Comparison of ENCODE assay signal across 24 cellular contexts in the genomic region with DNA sequence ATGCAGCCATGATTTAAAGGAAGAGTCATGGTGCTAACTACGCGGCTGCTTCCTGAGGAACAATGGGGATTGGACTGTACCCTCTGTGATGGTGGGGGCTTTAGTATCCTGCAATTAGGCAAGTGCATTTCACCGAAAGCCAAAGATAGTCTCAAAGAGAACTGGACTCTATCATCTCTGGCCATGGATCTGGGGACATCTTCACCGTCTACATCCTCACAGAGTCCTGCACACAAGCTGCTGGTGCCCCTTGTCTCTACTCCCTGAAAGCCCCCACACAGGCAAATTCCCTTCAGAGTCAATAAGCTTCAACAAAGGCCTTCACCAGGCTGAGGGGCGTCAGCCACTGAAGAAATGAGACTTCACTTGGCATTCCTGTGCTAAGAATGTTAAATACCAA.
DNase-seq lines count a peak whose midpoint lies in the region; FAIRE-seq and TF ChIP-seq lines count a peak whose summit lies in the region.
"Had no signal": no experiment of that assay in that cellular context is flagged by ENCODE, and none has a peak within 500 bp of the region (broad histone marks: within the 10 kb centered on the region; RNA-seq: fewer than 3 reads in every experiment).

No MANE protein-coding gene starts in this region.

- H3K4me2 ChIP-seq in H1 (ENCODE audit: insufficient read depth in 1 of 2, low read depth in 2 of 2, low read length in 2 of 2) (no peak overlapping the region), mesenchymal stem cell (ENCODE audit: low read length, poor library complexity, severe bottlenecking) (no peak overlapping the region), neuronal stem cell (ENCODE audit: insufficient read depth, low read length, poor library complexity, severe bottlenecking) (no peak overlapping the region)
- H3K4me2 ChIP-seq: A549; BLaER1 treated with 17β-estradiol and CSF1 and Interleukin-3, amounts not matched to agents 10 nM and 100 nM had no signal

- TF ChIP-seq EP300 in H1 (IDR thresholded peaks at IDR 0.05; ENCODE audit: borderline replicate concordance in 1 of 2, low read depth in 2 of 2, low read length in 2 of 2) = no peak

- H3K4me3 ChIP-seq in H1 (ENCODE audit: extremely low read depth in 1 of 4, insufficient read depth in 2 of 4, low read depth in 3 of 4, low read length in 4 of 4) (no peak overlapping the region), mesenchymal stem cell (ENCODE audit: insufficient read depth in 1 of 2, low read depth in 1 of 2, low read length in 2 of 2) (no peak overlapping the region), neuronal stem cell (ENCODE audit: low read length in 2 of 2) (no peak overlapping the region)
- H3K4me3 ChIP-seq: A549; BLaER1 treated with 17β-estradiol and CSF1 and Interleukin-3, amounts not matched to agents 10 nM and 100 nM; GM23248 had no signal

- H4K8ac ChIP-seq in H1 (ENCODE audit: extremely low read depth, insufficient read depth, low read length) (no peak overlapping the region), mesenchymal stem cell (ENCODE audit: low read length) (peak overlapping the region; percentile 36), neuronal stem cell (ENCODE audit: low read depth, low read length) (no peak overlapping the region)

- H3K56ac ChIP-seq in H1 (replicated peaks; ENCODE audit: insufficient read length, low read depth, low read length) = no peak overlapping the region

- TF ChIP-seq CTCF in H1 (IDR thresholded peaks at IDR 0.05; ENCODE audit: control extremely low read depth in 1 of 3, insufficient read depth in 1 of 3, low read depth in 1 of 3, low read length in 3 of 3) = no peak

- H3K27ac ChIP-seq in H1 (ENCODE audit: low read depth, low read length) = no peak overlapping the region
- no peak overlapping the region for H3K27ac ChIP-seq in mesenchymal stem cell (ENCODE audit: low read length, poor library complexity, severe bottlenecking)
- no peak overlapping the region for H3K27ac ChIP-seq in neuronal stem cell (replicated peaks; ENCODE audit: low read length)
- H3K27ac ChIP-seq: A549; BLaER1 treated with 17β-estradiol and CSF1 and Interleukin-3, amounts not matched to agents 10 nM and 100 nM; GM23248 had no signal

- H3K23me2 ChIP-seq in H1 (ENCODE audit: low read depth, low read length) = no peaks in the 10 kb centered on the region

- H3K14ac ChIP-seq in H1 (ENCODE audit: insufficient read length) = no peak overlapping the region
- H3K14ac ChIP-seq in mesenchymal stem cell (ENCODE audit: low read length in 2 of 2) = no peak overlapping the region
- no peak overlapping the region for H3K14ac ChIP-seq in neuronal stem cell (ENCODE audit: low read length)

- no peak overlapping the region for H2BK12ac ChIP-seq in H1 (ENCODE audit: low read depth, low read length)
- peak overlapping the region in 1 of 2 experiments; percentile 12 for H2BK12ac ChIP-seq in mesenchymal stem cell (ENCODE audit: low read length in 2 of 2)
- no peak overlapping the region for H2BK12ac ChIP-seq in neuronal stem cell (ENCODE audit: low read length)

- no peaks in the 10 kb centered on the region for H4K20me1 ChIP-seq in H1 (replicated peaks in 1 of 2; ENCODE audit: control insufficient read depth in 1 of 2, insufficient read depth in 2 of 2, low read length in 2 of 2)
- H4K20me1 ChIP-seq: BLaER1 treated with 17β-estradiol and CSF1 and Interleukin-3, amounts not matched to agents 10 nM and 100 nM had no signal

- no peak overlapping the region for H2AK5ac ChIP-seq in H1 (ENCODE audit: low read depth, low read length)
- no peak overlapping the region for H2AK5ac ChIP-seq in mesenchymal stem cell (ENCODE audit: low read length, severe bottlenecking)
- no peak overlapping the region for H2AK5ac ChIP-seq in neuronal stem cell (ENCODE audit: low read depth, low read length)

- H3K23ac ChIP-seq in H1 (ENCODE audit: insufficient read length) = no peak overlapping the region
- H3K23ac ChIP-seq in mesenchymal stem cell (ENCODE audit: low read length in 2 of 2) = no peak overlapping the region
- no peak overlapping the region for H3K23ac ChIP-seq in neuronal stem cell (ENCODE audit: low read depth, low read length, poor library complexity)

- H2AFZ ChIP-seq in H1 (ENCODE audit: low read length) (no peak overlapping the region), mesenchymal stem cell (ENCODE audit: low read depth, low read length) (no peak overlapping the region), neuronal stem cell (ENCODE audit: low read length) (peak overlapping the region; percentile 76)
- H2AFZ ChIP-seq: GM23248 had no signal

- no peak overlapping the region for H4K5ac ChIP-seq in H1 (ENCODE audit: insufficient read length, low read depth, low read length)

- H3K4ac ChIP-seq in H1 (replicated peaks; ENCODE audit: insufficient read length, low read depth, low read length) (no peak overlapping the region), mesenchymal stem cell (ENCODE audit: low read depth in 1 of 2, low read length in 2 of 2) (no peak overlapping the region), neuronal stem cell (ENCODE audit: low read length) (no peak overlapping the region)

- H2BK15ac ChIP-seq in H1 (ENCODE audit: low read length) (no peak overlapping the region), mesenchymal stem cell (ENCODE audit: low read depth, poor library complexity, severe bottlenecking) (no peak overlapping the region), neuronal stem cell (ENCODE audit: low read length) (no peak overlapping the region)

- H2BK120ac ChIP-seq in H1 (replicated peaks; ENCODE audit: low read depth, low read length) (no peak overlapping the region), mesenchymal stem cell (ENCODE audit: low read depth, low read length) (no peak overlapping the region), neuronal stem cell (ENCODE audit: low read depth, low read length) (no peak overlapping the region)

- H3K4me1 ChIP-seq in H1 (replicated peaks in 1 of 4; ENCODE audit: control insufficient read depth in 3 of 4, insufficient read depth in 4 of 4, low read length in 3 of 4) (peaks cover 0 to 10% (median 4%) of the 10 kb centered on the region in 4 experiments; a peak in 5 of 7 replicates), mesenchymal stem cell (ENCODE audit: control insufficient read depth, insufficient read depth, low read depth, low read length) (peaks cover 4% of the 10 kb centered on the region), neuronal stem cell (ENCODE audit: control insufficient read depth in 2 of 2, insufficient read depth in 1 of 2, low read depth in 1 of 2, low read length in 2 of 2) (peaks cover 19 to 22% of the 10 kb centered on the region in 2 donors)
- H3K4me1 ChIP-seq: A549, BE2C had no signal

- H3K9me3 ChIP-seq in H1 (ENCODE audit: insufficient read depth in 2 of 2, low read depth in 1 of 2, low read length in 1 of 2) (no peaks in the 10 kb centered on the region), mesenchymal stem cell (ENCODE audit: control insufficient read depth, low read length) (no peaks in the 10 kb centered on the region), neuronal stem cell (replicated peaks in 1 of 2; ENCODE audit: control insufficient read depth in 2 of 2, insufficient read depth in 1 of 2, low read depth in 1 of 2, low read length in 2 of 2) (no peaks in the 10 kb centered on the region)
- H3K9me3 ChIP-seq: A549; BE2C; BLaER1 treated with 17β-estradiol and CSF1 and Interleukin-3, amounts not matched to agents 10 nM and 100 nM had no signal

- H3K9ac ChIP-seq in H1 (replicated peaks in 1 of 4; ENCODE audit: extremely low read depth in 1 of 4, low read depth in 3 of 4, low read length in 3 of 4) = no peak overlapping the region
- no peak overlapping the region for H3K9ac ChIP-seq in mesenchymal stem cell (ENCODE audit: low read length)
- H3K9ac ChIP-seq in neuronal stem cell (ENCODE audit: low read depth, low read length, poor library complexity) = no peak overlapping the region
- H3K9ac ChIP-seq: BLaER1 treated with 17β-estradiol and CSF1 and Interleukin-3, amounts not matched to agents 10 nM and 100 nM; GM23248 had no signal

- H3K27me3 ChIP-seq in H1 (replicated peaks in 1 of 4; ENCODE audit: control insufficient read depth in 3 of 4, extremely low read depth in 1 of 4, insufficient read depth in 3 of 4, low read length in 3 of 4) (no peaks in the 10 kb centered on the region), mesenchymal stem cell (ENCODE audit: control insufficient read depth in 1 of 2, insufficient read depth in 1 of 2, low read length in 2 of 2) (peaks cover 0 to 4% of the 10 kb centered on the region in 2 experiments), neuronal stem cell (ENCODE audit: control insufficient read depth in 3 of 3, insufficient read depth in 3 of 3, low read depth in 1 of 3, low read length in 3 of 3) (no peaks in the 10 kb centered on the region)
- H3K27me3 ChIP-seq: BE2C; BLaER1 treated with 17β-estradiol and CSF1 and Interleukin-3, amounts not matched to agents 10 nM and 100 nM had no signal

- TF ChIP-seq POLR2A in H1 (IDR thresholded peaks at IDR 0.05; ENCODE audit: control extremely low read depth in 1 of 2, low read depth in 2 of 2, low read length in 2 of 2) = no peak

- no peak for FAIRE-seq in H1 (lab: Jason Lieb, UNC)
- FAIRE-seq: A549, D721Med, GM12891, GM19239 had no signal

- no peak overlapping the region for H2BK20ac ChIP-seq in H1 (ENCODE audit: low read length)

- no peaks in the 10 kb centered on the region for H3K79me2 ChIP-seq in H1 (ENCODE audit: control insufficient read depth in 1 of 2, insufficient read depth in 2 of 2, low read length in 2 of 2)

- CTCF ChIA-PET in H1 (lab: Charles Lee; ENCODE audit: partially characterized antibody) = no interaction called here

- no peak for DNase-seq in H1 (ENCODE audit: low read depth in 1 of 2, low spot score in 2 of 2)
- DNase-seq in mesenchymal stem cell = no peak
- DNase-seq in neuronal stem cell (ENCODE audit: low spot score) = no peak
- no peak for DNase-seq in GM19238 (ENCODE audit: insufficient read length, low spot score)
- DNase-seq in GOT3 (lab: John Stamatoyannopoulos, UW) = no peak
- no peak for DNase-seq in activated CD4-positive, CD25-positive, alpha-beta regulatory T cell treated with anti-CD3 and anti-CD28 coated beads, Interleukin-2, amount 50 U/mL, for 72 hours
- no peak for DNase-seq in SIG-M5 treated with dmso at 0.1 percent for 504 hours (lab: John Stamatoyannopoulos, UW; ENCODE audit: unreplicated experiment)
- DNase-seq: 8988T; ACHN; AML-193; BE2C; CD4-positive, alpha-beta T cell; CD8-positive, alpha-beta memory T cell; DMS 273 treated with DMSO at 0.1 percent for 48 hours; DMS79; GF-D8; GM23248; H7; HCEC 1CT had no signal

- H3K79me1 ChIP-seq in H1 (ENCODE audit: low read depth, low read length) (no peaks in the 10 kb centered on the region), mesenchymal stem cell (replicated peaks; ENCODE audit: low read length, poor library complexity, severe bottlenecking) (no peaks in the 10 kb centered on the region), neuronal stem cell (ENCODE audit: low read depth, low read length) (no peaks in the 10 kb centered on the region)

- no peaks in the 10 kb centered on the region for H3K36me3 ChIP-seq in H1 (ENCODE audit: control insufficient read depth in 2 of 4, insufficient read depth in 4 of 4, low read length in 3 of 4)
- no peaks in the 10 kb centered on the region for H3K36me3 ChIP-seq in mesenchymal stem cell (ENCODE audit: control insufficient read depth in 1 of 2, insufficient read depth in 2 of 2, low read depth in 1 of 2, low read length in 2 of 2)
- no peaks in the 10 kb centered on the region for H3K36me3 ChIP-seq in neuronal stem cell (replicated peaks in 1 of 2; ENCODE audit: control insufficient read depth in 2 of 2, insufficient read depth in 2 of 2, low read length in 2 of 2)
- H3K36me3 ChIP-seq: BE2C; BLaER1 treated with 17β-estradiol and CSF1 and Interleukin-3, amounts not matched to agents 10 nM and 100 nM had no signal

- H2BK5ac ChIP-seq in H1 (ENCODE audit: low read depth, low read length) (no peak overlapping the region), mesenchymal stem cell (ENCODE audit: low read depth, low read length, poor library complexity, severe bottlenecking) (no peak overlapping the region), neuronal stem cell (ENCODE audit: low read length) (no peak overlapping the region)

- TF ChIP-seq RAD21 in H1 (IDR thresholded peaks at IDR 0.05 in 1 of 2, conservative IDR thresholded peaks at IDR 0.05 in 1 of 2; ENCODE audit: low read depth in 2 of 2, low read length in 2 of 2) = no peak

- WGBS in H1 (ENCODE audit: extremely low coverage in 1 of 2, insufficient coverage in 1 of 2, insufficient read length in 1 of 2, insufficient replicate concordance in 2 of 2, low coverage in 1 of 2, low lambda C conversion rate in 2 of 2, missing lambda C conversion rate in 1 of 2), 2 experiments = 90% methylated on average over 5 of the region's 5 CpGs; no CpG with 5 or more reads in 1 of the 2 experiments
- WGBS in mesenchymal stem cell = 89% methylated on average over 5 of the region's 5 CpGs
- no CpG with 5 or more reads among the region's 5 CpGs for WGBS in neuronal stem cell (ENCODE audit: extremely low coverage in 2 of 2, insufficient read length in 2 of 2, insufficient replicate concordance in 1 of 2), 2 donors

- H4K91ac ChIP-seq in H1 (replicated peaks; ENCODE audit: insufficient read length, low read length) (peak overlapping the region; percentile 46), mesenchymal stem cell (ENCODE audit: low read length) (no peak overlapping the region), neuronal stem cell (ENCODE audit: low read depth, low read length, poor library complexity) (no peak overlapping the region)

- no peak overlapping the region for H3K18ac ChIP-seq in H1 (ENCODE audit: extremely low read depth, low read length)
- H3K18ac ChIP-seq in mesenchymal stem cell (ENCODE audit: low read depth in 1 of 2, low read length in 2 of 2) = peak overlapping the region in 1 of 2 experiments; percentile 2
- H3K18ac ChIP-seq in neuronal stem cell (ENCODE audit: low read length) = no peak overlapping the region

- POLR2A ChIA-PET in H1 (lab: Charles Lee; ENCODE audit: partially characterized antibody) = no interaction called here
